1 cellular context compared by ENCODE assay signal in genomic region chr14:99654235-99655000, GRCh38.
TF ChIP-seq lines count a peak whose summit lies in the region.

No MANE protein-coding gene starts in this region.

TF ChIP-seq in GM23338, 12 proteins besides CTCF, POLR2A, EP300 and RAD21 (continued from another document):
- TF ChIP-seq ETS1 (IDR thresholded peaks at IDR 0.05) (no peak), POLR2AphosphoS5 (IDR thresholded peaks at IDR 0.05; ENCODE audit: low read depth) (no peak)
TF ChIP-seq in GM23338: peak in this region for 0.
